15 cellular contexts compared by ENCODE assay signal in the genomic region with DNA sequence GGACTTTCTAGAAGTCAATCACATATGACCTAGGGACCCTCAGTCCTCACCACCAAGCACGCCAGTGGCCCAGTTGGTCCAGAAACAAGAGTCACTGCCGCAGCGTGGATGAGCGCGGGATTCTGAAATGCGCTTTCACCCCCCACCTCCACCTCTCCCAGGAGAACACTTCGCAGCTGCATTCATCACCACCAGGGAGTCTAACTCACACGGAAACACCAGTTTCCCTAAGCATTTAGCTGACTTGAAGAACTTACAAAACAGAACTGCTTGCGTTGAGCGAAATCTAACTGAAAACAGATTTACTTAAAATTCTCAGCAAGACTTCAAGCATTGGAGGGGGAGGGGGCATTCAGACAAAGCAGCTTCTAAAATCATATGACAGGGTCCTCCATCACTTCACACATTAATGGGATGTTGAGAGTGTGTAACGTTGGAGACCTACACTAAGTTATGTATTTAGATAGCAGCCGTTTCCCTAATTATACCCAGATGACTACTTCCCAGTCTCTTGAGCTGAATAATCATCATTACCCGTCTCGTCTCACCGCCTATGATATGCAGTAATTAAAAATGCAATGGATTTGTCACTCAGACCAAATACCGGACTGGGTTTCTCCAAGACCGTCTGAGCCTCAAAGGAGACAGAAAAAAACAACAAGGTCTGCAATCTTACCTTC.
DNase-seq lines count a peak whose midpoint lies in the region; ATAC-seq, FAIRE-seq and TF ChIP-seq lines count a peak whose summit lies in the region.
"Had no signal": no experiment of that assay in that cellular context is flagged by ENCODE, and none has a peak within 500 bp of the region (broad histone marks: within the 10 kb centered on the region; RNA-seq: fewer than 3 reads in every experiment).

No MANE protein-coding gene starts in this region.

- no peak overlapping the region for H2BK120ac ChIP-seq in mesendoderm (ENCODE audit: low read depth, low read length)

- H3K27ac ChIP-seq in BLaER1 (peak overlapping the region; percentile 97), mesendoderm (ENCODE audit: low read depth, low read length) (no peak overlapping the region), kidney (ENCODE audit: low read depth in 2 of 2, low read length in 2 of 2) (no peak overlapping the region)
- H3K27ac ChIP-seq: colonic mucosa, foreskin keratinocyte, RWPE1 had no signal

- no peak overlapping the region for H2BK5ac ChIP-seq in mesendoderm (ENCODE audit: low read length)

- ATAC-seq in HG03097 (IDR thresholded peaks at IDR 0.05; ENCODE audit: low FRiP score, unreplicated experiment) (no peak), HG03045 (IDR thresholded peaks at IDR 0.05; ENCODE audit: unreplicated experiment) (no peak)
- ATAC-seq: foreskin keratinocyte, natural killer cell had no signal

- no peaks in the 10 kb centered on the region for H3K79me1 ChIP-seq in mesendoderm (ENCODE audit: low read length)

- no peak overlapping the region for H3K18ac ChIP-seq in mesendoderm (ENCODE audit: low read length)

- no peak for TF ChIP-seq CTCF in cardiac fibroblast (IDR thresholded peaks at IDR 0.05; ENCODE audit: low read depth, low read length)
- TF ChIP-seq CTCF in kidney (IDR thresholded peaks at IDR 0.05; ENCODE audit: borderline replicate concordance, extremely low read depth, insufficient read depth) = no peak

- H3K4me2 ChIP-seq in BLaER1 = peak overlapping the region; percentile 97
- H3K4me2 ChIP-seq in mesendoderm (ENCODE audit: low read length) = no peak overlapping the region

- no peak overlapping the region for H3K4ac ChIP-seq in mesendoderm (ENCODE audit: low read depth, low read length)

- no peak overlapping the region for H4K5ac ChIP-seq in mesendoderm (ENCODE audit: low read length)

- H3K9ac ChIP-seq in BLaER1 = peak overlapping the region; percentile 88
- no peak overlapping the region for H3K9ac ChIP-seq in mesendoderm (ENCODE audit: low read length)
- H3K9ac ChIP-seq in kidney (ENCODE audit: low read length in 2 of 2) = no peak overlapping the region

- no peak overlapping the region for H2BK15ac ChIP-seq in mesendoderm (replicated peaks; ENCODE audit: low read depth)

- no peak overlapping the region for H2AK5ac ChIP-seq in mesendoderm (ENCODE audit: low read length)

- H3K4me3 ChIP-seq in BLaER1 (peak overlapping the region; percentile 64), cardiac fibroblast (replicated peaks in 1 of 2; ENCODE audit: low read depth in 2 of 2, low read length in 2 of 2) (no peak overlapping the region), mesendoderm (ENCODE audit: low read length) (no peak overlapping the region), kidney (ENCODE audit: low read length in 2 of 2) (no peak overlapping the region)
- H3K4me3 ChIP-seq: colonic mucosa had no signal

- H3K9me3 ChIP-seq in BLaER1 (peaks cover 8% of the 10 kb centered on the region), kidney (ENCODE audit: control insufficient read depth in 1 of 2, low read length in 2 of 2) (no peaks in the 10 kb centered on the region)
- H3K9me3 ChIP-seq: colonic mucosa had no signal

- no peak for FAIRE-seq in kidney (lab: Jason Lieb, UNC)

- no peaks in the 10 kb centered on the region for H3K27me3 ChIP-seq in BLaER1
- no peaks in the 10 kb centered on the region for H3K27me3 ChIP-seq in mesendoderm (ENCODE audit: insufficient read depth, low read length, poor library complexity)
- H3K27me3 ChIP-seq: colonic mucosa, foreskin keratinocyte had no signal

- intact Hi-C loops in kidney (cut with DNase I) = no loop called here

- no peak overlapping the region for H3K56ac ChIP-seq in mesendoderm (ENCODE audit: low read length)

- no peaks in the 10 kb centered on the region for H4K20me1 ChIP-seq in BLaER1

- no peaks in the 10 kb centered on the region for H3K79me2 ChIP-seq in mesendoderm (ENCODE audit: control insufficient read depth, insufficient read depth, low read length)

- DNase-seq in NCI-H1092 treated with DMSO at 0.1 percent for 48 hours (lab: John Stamatoyannopoulos, UW) (peak; percentile 79), cardiac fibroblast (ENCODE audit: low read depth in 2 of 2) (peak; percentile 48 to 54), mesendoderm (peak; percentile 45), kidney (no peak), DMS114 treated with DMSO at 0.1 percent for 48 hours (lab: John Stamatoyannopoulos, UW; ENCODE audit: unreplicated experiment) (no peak)
- DNase-seq: activated CD8-positive, alpha-beta memory T cell treated with anti-CD3 and anti-CD28 coated beads for 24 hours; activated naive CD4-positive, alpha-beta T cell; colonic mucosa; foreskin keratinocyte; natural killer cell; NCI-H446 treated with DMSO at 0.1 percent for 48 hours had no signal

- no peaks in the 10 kb centered on the region for H3K36me3 ChIP-seq in BLaER1
- no peaks in the 10 kb centered on the region for H3K36me3 ChIP-seq in mesendoderm (ENCODE audit: control insufficient read depth, insufficient read depth, low read length)
- H3K36me3 ChIP-seq in kidney (ENCODE audit: control insufficient read depth in 1 of 2, insufficient read depth in 2 of 2, low read length in 2 of 2) = no peaks in the 10 kb centered on the region
- H3K36me3 ChIP-seq: colonic mucosa had no signal

- no peak overlapping the region for H4K8ac ChIP-seq in mesendoderm (ENCODE audit: low read depth, low read length)

- H3K4me1 ChIP-seq in BLaER1 = peaks cover 71% of the 10 kb centered on the region
- H3K4me1 ChIP-seq in mesendoderm (ENCODE audit: control insufficient read depth, low read depth, low read length) = peaks cover 2% of the 10 kb centered on the region
- H3K4me1 ChIP-seq in kidney (ENCODE audit: control insufficient read depth in 1 of 2, insufficient read depth in 1 of 2, low read depth in 1 of 2, low read length in 2 of 2) = no peaks in the 10 kb centered on the region
- H3K4me1 ChIP-seq: colonic mucosa, foreskin keratinocyte had no signal

- WGBS in mesendoderm (ENCODE audit: extremely low coverage, insufficient coverage, low lambda C conversion rate) = no CpG with 5 or more reads among the region's 17 CpGs

- H3K23ac ChIP-seq in mesendoderm (ENCODE audit: low read length) = no peak overlapping the region

Comparison
In these comparisons a context has a peak if more than half of its experiments do, and no peak if none do; other contexts are left out.
1. DNase-seq: peak in NCI-H1092 treated with DMSO at 0.1 percent for 48 hours (single experiment), cardiac fibroblast (2 of 2) and mesendoderm (single experiment); none in kidney (single experiment) and DMS114 treated with DMSO at 0.1 percent for 48 hours (single experiment).